Comparison of ENCODE assay signal across 19 cellular contexts in the genomic region with DNA sequence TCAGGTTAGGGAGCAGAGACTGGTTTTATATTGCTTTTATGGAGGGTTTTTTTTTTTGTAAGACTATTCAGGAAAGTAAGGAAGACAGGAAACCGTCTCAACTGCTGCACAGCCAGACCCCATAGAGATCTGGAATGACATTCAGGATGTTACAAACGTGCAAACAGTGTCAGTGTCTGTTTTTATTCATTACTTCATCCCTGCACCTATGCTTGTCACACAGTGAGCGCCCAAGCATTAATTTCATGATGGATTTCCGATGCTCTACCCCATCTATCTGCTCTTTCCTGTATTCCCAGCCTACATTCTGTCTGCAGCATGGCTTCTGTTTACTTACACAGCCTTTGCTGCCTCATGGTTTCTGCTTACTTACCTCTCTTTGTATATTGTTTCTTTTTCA. TPM values are rescaled to one million over a fixed set of nuclear protein-coding genes. Genes with fewer than 3 reads are reported as not detected.
DNase-seq lines count a peak whose midpoint lies in the region; ATAC-seq and TF ChIP-seq lines count a peak whose summit lies in the region.
"Had no signal": no experiment of that assay in that cellular context is flagged by ENCODE, and none has a peak within 500 bp of the region (broad histone marks: within the 10 kb centered on the region; RNA-seq: fewer than 3 reads in every experiment).

No MANE protein-coding gene starts in this region.

- no peak overlapping the region for H3K9ac ChIP-seq in neuronal stem cell (ENCODE audit: low read depth, low read length, poor library complexity)

- H2BK5ac ChIP-seq in neuronal stem cell (ENCODE audit: low read length), result no peak overlapping the region

- H2AK5ac ChIP-seq in neuronal stem cell (ENCODE audit: low read depth, low read length), result no peak overlapping the region

- no peaks in the 10 kb centered on the region for H3K27me3 ChIP-seq in ACC112 (ENCODE audit: insufficient read depth, low read length)
- no peaks in the 10 kb centered on the region for H3K27me3 ChIP-seq in SJCRH30
- no peaks in the 10 kb centered on the region for H3K27me3 ChIP-seq in esophagus muscularis mucosa
- H3K27me3 ChIP-seq in neuronal stem cell (ENCODE audit: control insufficient read depth in 3 of 3, insufficient read depth in 3 of 3, low read depth in 1 of 3, low read length in 3 of 3), result no peaks in the 10 kb centered on the region
- H3K27me3 ChIP-seq: pancreas, uterus had no signal

- H2BK12ac ChIP-seq in neuronal stem cell (ENCODE audit: low read length), result no peak overlapping the region

- peaks cover 46% of the 10 kb centered on the region for H3K4me1 ChIP-seq in ACC112 (ENCODE audit: control insufficient read depth, insufficient read depth, low read length, unreplicated experiment)
- H3K4me1 ChIP-seq in SJCRH30, result peaks cover 61% of the 10 kb centered on the region
- H3K4me1 ChIP-seq in esophagus muscularis mucosa, result peaks cover 31 to 39% (median 35%) of the 10 kb centered on the region in 4 donors
- peaks cover 10 to 16% of the 10 kb centered on the region in 2 donors for H3K4me1 ChIP-seq in neuronal stem cell (ENCODE audit: control insufficient read depth in 2 of 2, insufficient read depth in 1 of 2, low read depth in 1 of 2, low read length in 2 of 2)
- H3K4me1 ChIP-seq: uterus had no signal

- no peak overlapping the region for H3K18ac ChIP-seq in neuronal stem cell (ENCODE audit: low read length)

- no peak overlapping the region for H3K4me2 ChIP-seq in neuronal stem cell (ENCODE audit: insufficient read depth, low read length, poor library complexity, severe bottlenecking)

- WGBS in esophagus muscularis mucosa, result 44% methylated on average over 4 of the region's 4 CpGs
- no CpG with 5 or more reads among the region's 4 CpGs for WGBS in neuronal stem cell (ENCODE audit: extremely low coverage in 2 of 2, insufficient read length in 2 of 2, insufficient replicate concordance in 1 of 2), 2 donors

- no peak overlapping the region for H3K23ac ChIP-seq in neuronal stem cell (ENCODE audit: low read depth, low read length, poor library complexity)

- H3K4ac ChIP-seq in neuronal stem cell (ENCODE audit: low read length), result no peak overlapping the region

- no peak overlapping the region for H2BK15ac ChIP-seq in neuronal stem cell (ENCODE audit: low read length)

- H4K91ac ChIP-seq in neuronal stem cell (ENCODE audit: low read depth, low read length, poor library complexity), result no peak overlapping the region

- peak overlapping the region; percentile 82 for H3K27ac ChIP-seq in ACC112 (ENCODE audit: low read depth, low read length)
- H3K27ac ChIP-seq in SJCRH30, result peak overlapping the region; percentile 87
- H3K27ac ChIP-seq in esophagus muscularis mucosa (replicated peaks in 1 of 4), result peak overlapping the region in 3 of 4 donors; percentile 40 to 64 (median 52)
- H3K27ac ChIP-seq in neuronal stem cell (replicated peaks; ENCODE audit: low read length), result peak overlapping the region; percentile 77
- H3K27ac ChIP-seq: pancreas, uterus had no signal

- H4K8ac ChIP-seq in neuronal stem cell (ENCODE audit: low read depth, low read length), result no peak overlapping the region

- ATAC-seq in GM21390 (IDR thresholded peaks at IDR 0.05; ENCODE audit: unreplicated experiment), result no peak
- no peak for ATAC-seq in GM19351 (IDR thresholded peaks at IDR 0.05; ENCODE audit: unreplicated experiment)
- ATAC-seq: activated CD8-positive, alpha-beta T cell treated with anti-CD3 and anti-CD28 coated beads, Interleukin-2, amount 10 ng/mL, durations not matched to agents 7 days and 5 days; Panc1; pancreas had no signal

- no peak for TF ChIP-seq EP300 in esophagus muscularis mucosa (IDR thresholded peaks at IDR 0.05)

- H3K4me3 ChIP-seq in ACC112 (ENCODE audit: low read depth, low read length) (no peak overlapping the region), SJCRH30 (no peak overlapping the region), esophagus muscularis mucosa (no peak overlapping the region), neuronal stem cell (ENCODE audit: low read length in 2 of 2) (no peak overlapping the region)
- H3K4me3 ChIP-seq: pancreas, uterus had no signal

- H3K79me2 ChIP-seq in ACC112 (ENCODE audit: control insufficient read depth, insufficient read depth, low read length, unreplicated experiment), result no peaks in the 10 kb centered on the region

- no peak for DNase-seq in SJCRH30
- no peak for DNase-seq in esophagus muscularis mucosa (ENCODE audit: extremely low spot score)
- DNase-seq in neuronal stem cell (ENCODE audit: low spot score), result no peak
- no peak for DNase-seq in amygdala (lab: John Stamatoyannopoulos, UW)
- no peak for DNase-seq in midbrain (lab: John Stamatoyannopoulos, UW)
- DNase-seq: activated CD8-positive, alpha-beta T cell treated with anti-CD3 and anti-CD28 coated beads, Interleukin-2, amount 10 ng/mL, durations not matched to agents 7 days and 5 days; amniotic stem cell; CD4-positive, alpha-beta T cell; head of caudate nucleus; NCI-H2081; NCI-H774; pancreas; stimulated activated naive CD4-positive, alpha-beta T cell treated with Interleukin-2 at 50 U/mL for 16 hours; SW 1271; uterus had no signal

- H3K79me1 ChIP-seq in neuronal stem cell (ENCODE audit: low read depth, low read length), result no peaks in the 10 kb centered on the region

- peaks cover 18% of the 10 kb centered on the region for H3K36me3 ChIP-seq in ACC112 (ENCODE audit: insufficient read depth, low read length)
- H3K36me3 ChIP-seq in SJCRH30, result peaks cover 70% of the 10 kb centered on the region
- peaks cover 7 to 37% (median 18%) of the 10 kb centered on the region in 4 donors for H3K36me3 ChIP-seq in esophagus muscularis mucosa
- H3K36me3 ChIP-seq in neuronal stem cell (replicated peaks in 1 of 2; ENCODE audit: control insufficient read depth in 2 of 2, insufficient read depth in 2 of 2, low read length in 2 of 2), result peaks cover 18 to 85% of the 10 kb centered on the region in 2 donors
- H3K36me3 ChIP-seq: pancreas, uterus had no signal

- intact Hi-C loops in esophagus muscularis mucosa (cut with DNase I), result no loop called here

- H3K9me3 ChIP-seq in SJCRH30 (replicated peaks), result no peaks in the 10 kb centered on the region
- H3K9me3 ChIP-seq in esophagus muscularis mucosa, result no peaks in the 10 kb centered on the region
- peaks cover 0 to 2% of the 10 kb centered on the region in 2 donors for H3K9me3 ChIP-seq in neuronal stem cell (replicated peaks in 1 of 2; ENCODE audit: control insufficient read depth in 2 of 2, insufficient read depth in 1 of 2, low read depth in 1 of 2, low read length in 2 of 2)
- H3K9me3 ChIP-seq: pancreas, uterus had no signal

- TF ChIP-seq CTCF in esophagus muscularis mucosa (IDR thresholded peaks at IDR 0.05), result no peak

- TF ChIP-seq POLR2A in esophagus muscularis mucosa (IDR thresholded peaks at IDR 0.05; ENCODE audit: low read depth), result no peak

- no peak overlapping the region for H2BK120ac ChIP-seq in neuronal stem cell (ENCODE audit: low read depth, low read length)

- no peak overlapping the region for H2AFZ ChIP-seq in ACC112 (ENCODE audit: low read length, unreplicated experiment)
- no peak overlapping the region for H2AFZ ChIP-seq in neuronal stem cell (ENCODE audit: low read length)

- no peak overlapping the region for H3K14ac ChIP-seq in neuronal stem cell (ENCODE audit: low read length)

RNA-seq across cellular contexts. Expression of a gene that starts 53.2 kb away (rescaled TPM):
- total RNA-seq in SJCRH30 (2014; rRNA removed; shearing (Covaris generic)), result 281 and 294 TPM in 2 replicates
- 100 to 1,000 TPM in 1 of 4 donors, 10 to 100 TPM in 3; 74.1 to 144 (median 86.9) TPM for total RNA-seq in esophagus muscularis mucosa
- polyA plus RNA-seq in neuronal stem cell (2013, experiment 1 of 2), result 204 TPM
- polyA plus RNA-seq in neuronal stem cell (2013, experiment 2 of 2), result 218 TPM
